Comparison of ENCODE assay signal across 8 cellular contexts in the genomic region with DNA sequence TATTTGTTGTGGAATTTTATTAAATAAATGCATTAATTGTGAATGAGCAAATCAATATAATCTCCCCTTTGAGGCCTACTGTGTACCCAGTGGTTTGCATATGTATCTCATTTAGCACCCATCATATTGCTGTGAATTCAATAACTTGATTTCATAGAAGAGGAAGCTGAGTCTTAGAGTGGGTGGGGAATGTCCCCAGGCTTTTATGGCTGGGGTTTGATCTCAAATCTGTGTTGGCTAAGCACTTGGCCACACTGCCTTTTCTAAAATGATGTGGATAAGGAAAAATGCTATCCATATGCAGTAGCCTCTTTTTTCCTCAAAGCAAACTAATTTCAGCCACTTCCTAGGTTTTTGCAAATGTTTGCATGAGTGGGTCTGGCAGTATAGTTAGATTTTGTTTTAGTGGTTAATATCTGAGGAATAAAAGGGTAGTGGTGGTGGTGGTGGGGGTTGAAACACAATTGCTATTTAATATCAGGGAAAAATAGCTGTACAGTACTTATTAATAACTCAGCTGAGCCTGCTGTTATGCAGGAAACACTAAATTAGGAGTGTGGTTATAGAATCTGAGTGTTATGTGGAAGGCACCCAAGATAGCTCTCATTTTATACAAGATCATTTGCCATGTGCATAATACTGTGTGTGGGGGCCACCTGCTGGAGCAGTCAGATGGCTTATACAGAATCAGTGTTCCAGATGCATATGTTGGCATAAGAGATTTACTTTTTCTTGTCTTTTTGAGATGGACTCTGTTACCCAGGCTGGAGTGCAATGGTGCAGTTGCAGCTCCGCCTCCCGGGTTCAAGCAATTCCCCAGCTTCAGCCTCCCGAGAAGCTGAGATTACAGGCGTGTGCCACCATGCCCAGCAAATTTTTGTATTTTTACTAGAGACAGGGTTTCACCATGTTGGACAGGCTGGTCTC.
DNase-seq lines count a peak whose midpoint lies in the region; ATAC-seq and TF ChIP-seq lines count a peak whose summit lies in the region.

No MANE protein-coding gene starts in this region.

- DNase-seq in activated CD8-positive, alpha-beta memory T cell treated with anti-CD3 and anti-CD28 coated beads for 24 hours = peak; percentile 69
- no peak for DNase-seq in activated CD8-positive, alpha-beta memory T cell treated with anti-CD3 and anti-CD28 coated beads, Interleukin-2, amount 50 U/mL, for 48 hours
- DNase-seq in Panc1 (ENCODE audit: low read depth, low spot score) (peak; percentile 25), glomerular endothelial cell (ENCODE audit: extremely low read depth, low read depth, low spot score) (peak; percentile 34), retina (peak; percentile 15), GM19238 (ENCODE audit: insufficient read length, low spot score) (no peak)
- peak; percentile 45 for DNase-seq in activated gamma-delta T cell treated with anti-CD3 and anti-CD28 coated beads, Interleukin-2, amount 50 U/mL, for 16 hours (ENCODE audit: low read depth)

- POLR2A ChIA-PET in Panc1 (lab: Charles Lee) = no interaction called here

- ATAC-seq in HG03095 (IDR thresholded peaks at IDR 0.05; ENCODE audit: unreplicated experiment) = peak; percentile 40
- peak; percentile 88 for ATAC-seq in Panc1

- TF ChIP-seq CTCF in Panc1 (IDR thresholded peaks at IDR 0.05) = peak; percentile 68

- no peaks in the 10 kb centered on the region for H3K36me3 ChIP-seq in Panc1 (ENCODE audit: control insufficient read depth, insufficient read depth, low read length)

- in situ Hi-C loops in Panc1 (cut with HindIII; ENCODE audit: low pct_unique_long_range_greater_than_20kb, low sequenced_read_pairs) = no loop called here

- H3K27ac ChIP-seq in Panc1 (ENCODE audit: low read length) = no peak overlapping the region

- CTCF ChIA-PET in Panc1 (lab: Charles Lee) = interaction anchor here (0.5 to 0.6 kb wide), 3 partner anchors 108 to 421 kb away, joined by 3 to 8 read pairs (median 4); partner anchors contain the start of gene TMEM131L

- H3K4me1 ChIP-seq in Panc1 (ENCODE audit: control insufficient read depth, insufficient read depth, low read length) = no peaks in the 10 kb centered on the region

- no peaks in the 10 kb centered on the region for H3K27me3 ChIP-seq in Panc1 (ENCODE audit: control insufficient read depth, insufficient read depth, low read length)

- no peak overlapping the region for H3K4me3 ChIP-seq in Panc1 (ENCODE audit: low read depth in 2 of 2, low read length in 2 of 2)

- no TSS peak for BruUV-seq in Panc1 (replicated peaks; lab: Mats Ljungman, UMichigan)

- H3K9me3 ChIP-seq in Panc1 (ENCODE audit: control insufficient read depth, insufficient read depth, low read depth, low read length) = no peaks in the 10 kb centered on the region

- intact Hi-C loops in Panc1 (cut with micrococcal nuclease; ENCODE audit: unreplicated experiment) = loop anchor here (2.0 to 5.0 kb wide), 3 partner anchors 142 to 432 kb away; partner anchors contain the start of gene MND1

Comparison
In these comparisons a context has a peak if more than half of its experiments do, and no peak if none do; other contexts are left out.
1. DNase-seq: peak in activated CD8-positive, alpha-beta memory T cell treated with anti-CD3 and anti-CD28 coated beads for 24 hours (single experiment), Panc1 (single experiment), activated gamma-delta T cell treated with anti-CD3 and anti-CD28 coated beads, Interleukin-2, amount 50 U/mL, for 16 hours (single experiment), glomerular endothelial cell (single experiment) and retina (single experiment); none in activated CD8-positive, alpha-beta memory T cell treated with anti-CD3 and anti-CD28 coated beads, Interleukin-2, amount 50 U/mL, for 48 hours (single experiment) and GM19238 (single experiment).